Comparison of ENCODE assay signal across 21 cellular contexts in genomic region chr6:169286961-169287360, GRCh38. TPM values are rescaled to one million over a fixed set of nuclear protein-coding genes. Genes with fewer than 3 reads are reported as not detected.
"Had no signal": no experiment of that assay in that cellular context is flagged by ENCODE, and none has a peak within 500 bp of the region (broad histone marks: within the 10 kb centered on the region; RNA-seq: fewer than 3 reads in every experiment).

No MANE protein-coding gene starts in this region.

- H3K9me3 Mint-ChIP-seq: mesothelial cell of epicardium had no signal

- DNase-seq: dermis blood vessel endothelial cell; dorsolateral prefrontal cortex; effector CD4-positive, alpha-beta T cell; effector memory CD4-positive, alpha-beta T cell; esophagus squamous epithelium; foreskin fibroblast; foreskin melanocyte; gastrocnemius medialis; glutamatergic neuron; head of caudate nucleus; heart right ventricle; hippocampal formation; left cardiac atrium; left lung; left ventricle myocardium superior; lower lobe of right lung; mesenchymal stem cell; mucosa of descending colon had no signal

- H3K36me3 Mint-ChIP-seq: mesothelial cell of epicardium had no signal

- H3K27ac ChIP-seq: coronary artery, dorsolateral prefrontal cortex, esophagus squamous epithelium, gastrocnemius medialis, heart right ventricle, left lung, lower lobe of right lung had no signal

- H3K36me3 ChIP-seq: esophagus squamous epithelium, gastrocnemius medialis, heart right ventricle, left lung, lower lobe of right lung had no signal

- H3K4me3 ChIP-seq: coronary artery, dorsolateral prefrontal cortex, esophagus squamous epithelium, gastrocnemius medialis, heart right ventricle, left lung, lower lobe of right lung, mucosa of descending colon had no signal

- H3K27ac Mint-ChIP-seq: mesothelial cell of epicardium had no signal

- H3K9me3 ChIP-seq: esophagus squamous epithelium, gastrocnemius medialis, heart right ventricle, left lung, lower lobe of right lung, mucosa of descending colon had no signal

- H3K4me1 ChIP-seq: gastrocnemius medialis, lower lobe of right lung had no signal

- H3K27me3 ChIP-seq: esophagus squamous epithelium, gastrocnemius medialis, left lung had no signal

- ATAC-seq: gastrocnemius medialis, heart right ventricle, left cardiac atrium, left lung, left ventricle myocardium superior, lower lobe of right lung, mucosa of descending colon had no signal

- H3K4me3 Mint-ChIP-seq: mesothelial cell of epicardium had no signal

RNA-seq across cellular contexts. Expression of gene THBS2, which starts 33.3 kb away (rescaled TPM):
- total RNA-seq: endothelial cell of umbilical vein had no signal
